ENCODE assay signal across 13 cellular contexts in the genomic region with DNA sequence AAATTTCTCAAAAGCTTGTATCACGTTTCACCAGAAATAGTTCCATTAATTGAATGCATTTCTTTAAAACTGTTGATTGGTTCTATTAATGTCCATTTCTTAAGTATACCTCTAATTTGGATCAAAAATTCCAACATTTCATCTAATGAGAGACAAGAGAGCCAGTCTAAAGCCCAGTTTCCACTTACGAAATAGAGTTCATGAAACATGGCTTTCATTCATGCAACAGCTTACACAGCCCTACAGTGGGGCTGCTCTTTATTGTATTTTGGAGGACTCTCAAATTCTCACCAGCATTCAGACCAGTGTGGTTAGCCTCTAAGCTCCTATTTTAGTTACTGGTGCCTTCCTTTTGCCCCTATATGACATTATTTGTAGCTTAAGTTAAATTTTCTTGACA.
DNase-seq lines count a peak whose midpoint lies in the region; ATAC-seq and TF ChIP-seq lines count a peak whose summit lies in the region.
"Had no signal": no experiment of that assay in that cellular context is flagged by ENCODE, and none has a peak within 500 bp of the region (broad histone marks: within the 10 kb centered on the region; RNA-seq: fewer than 3 reads in every experiment).

No MANE protein-coding gene starts in this region.

- no peak overlapping the region for H3K27ac ChIP-seq in brain microvascular endothelial cell
- H3K27ac ChIP-seq: BLaER1 had no signal

- peak; percentile 21 for DNase-seq in NCI-H2171 treated with DMSO at 0.1 percent for 48 hours (lab: John Stamatoyannopoulos, UW)
- no peak for DNase-seq in NCI-H2171 (lab: John Stamatoyannopoulos, UW)
- DNase-seq in cerebellum (ENCODE audit: low spot score): peak; percentile 1
- peak; percentile 41 for DNase-seq in kidney glomerular epithelial cell (lab: John Stamatoyannopoulos, UW)
- DNase-seq in brain microvascular endothelial cell: no peak
- DNase-seq in GM13976 (ENCODE audit: low spot score): no peak
- DNase-seq: 8988T; AML-193; Caco-2; CD8-positive, alpha-beta memory T cell had no signal

- TF ChIP-seq CTCF in brain microvascular endothelial cell (IDR thresholded peaks at IDR 0.05; ENCODE audit: low read depth, low read length, missing control alignments) (no peak), GM13976 (IDR thresholded peaks at IDR 0.05; ENCODE audit: borderline replicate concordance, control extremely low read depth, extremely low read depth, insufficient read depth, missing control alignments) (no peak)

- H3K36me3 ChIP-seq in brain microvascular endothelial cell (replicated peaks): no peaks in the 10 kb centered on the region
- H3K36me3 ChIP-seq: BLaER1, HAP-1 had no signal

- ATAC-seq in HG02588 (IDR thresholded peaks at IDR 0.05; ENCODE audit: unreplicated experiment): no peak

- in situ Hi-C loops in brain microvascular endothelial cell (cut with HindIII; ENCODE audit: low pct_ligation_motif_present, low sequenced_read_pairs) (no loop called here), GM13976 (cut with MboI; ENCODE audit: low sequenced_read_pairs, unreplicated experiment) (no loop called here)

- no peak overlapping the region for H3K4me3 ChIP-seq in brain microvascular endothelial cell (ENCODE audit: low read depth, low read length)
- H3K4me3 ChIP-seq: BLaER1, HAP-1 had no signal

- no peaks in the 10 kb centered on the region for H3K27me3 ChIP-seq in brain microvascular endothelial cell (replicated peaks)
- H3K27me3 ChIP-seq: BLaER1 had no signal

Comparison
In these comparisons a context has a peak if more than half of its experiments do, and no peak if none do; other contexts are left out.
1. DNase-seq: peak in NCI-H2171 treated with DMSO at 0.1 percent for 48 hours (single experiment), cerebellum (single experiment) and kidney glomerular epithelial cell (single experiment); none in NCI-H2171 (single experiment), brain microvascular endothelial cell (single experiment) and GM13976 (single experiment).